In genomic region chr14:60724080-60724618, GRCh38 we compare ENCODE assay signal across 8 cellular contexts. TPM values are rescaled to one million over a fixed set of nuclear protein-coding genes. Genes with fewer than 3 reads are reported as not detected.
DNase-seq lines count a peak whose midpoint lies in the region; ATAC-seq and TF ChIP-seq lines count a peak whose summit lies in the region.

Gene SIX4 (minus strand): TSS chr14:60724351. CDS start chr14:60724074, 277 bp downstream.

- H3K27ac ChIP-seq in upper lobe of left lung = peak within 1 kb of the TSS in 3 of 4 donors; percentile 19 to 74 (median 43)

- 5 to 7% methylated on average over 22 of the region's 22 CpGs for WGBS in upper lobe of left lung, 2 donors

- H3K27me3 ChIP-seq in upper lobe of left lung = peaks cover 0 to 31% (median 13%) of the 10 kb centered on the region in 4 donors

- ATAC-seq in HG03103 (IDR thresholded peaks at IDR 0.05; ENCODE audit: low read depth, unreplicated experiment) = peak; percentile 57
- peak; percentile 66 for ATAC-seq in esophagus mucosa
- peak; percentile 76 for ATAC-seq in mucosa of descending colon
- peak; percentile 83 to 88 for ATAC-seq in upper lobe of left lung (ENCODE audit: low FRiP score in 2 of 2)

- peaks cover 21% of the 10 kb centered on the region for H3K4me1 ChIP-seq in mucosa of descending colon (ENCODE audit: low read depth)
- peaks cover 20 to 34% (median 32%) of the 10 kb centered on the region in 4 donors for H3K4me1 ChIP-seq in upper lobe of left lung

- intact Hi-C loops in mucosa of descending colon (cut with DNase I, micrococcal nuclease) = no loop called here

- H3K36me3 ChIP-seq in mucosa of descending colon (ENCODE audit: low read depth) (no peaks in the 10 kb centered on the region), upper lobe of left lung (no peaks in the 10 kb centered on the region)

- DNase-seq in stimulated activated CD4-positive, alpha-beta T cell treated with anti-CD3 and anti-CD28 coated beads, Interleukin-15, amount 100 ng/mL, for 24 hours = peak; percentile 42
- DNase-seq in stimulated activated CD4-positive, alpha-beta T cell treated with anti-CD3 and anti-CD28 coated beads, Interleukin-12 subunit alpha, Interleukin-12 subunit beta, amount 100 ng/mL, for 4 hours = no peak
- DNase-seq in NCI-H2171 treated with DMSO at 0.1 percent for 48 hours (lab: John Stamatoyannopoulos, UW) = peak; percentile 93
- peak; percentile 3 to 20 for DNase-seq in activated CD4-positive, alpha-beta T cell treated with anti-CD3 and anti-CD28 coated beads, Interleukin-2, amount 50 U/mL, for 48 hours
- DNase-seq in mucosa of descending colon = peak; percentile 47 to 60 (median 48)
- DNase-seq in upper lobe of left lung = peak; percentile 82 to 90

- H3K9me3 ChIP-seq in mucosa of descending colon (no peaks in the 10 kb centered on the region), upper lobe of left lung (no peaks in the 10 kb centered on the region)

- TF ChIP-seq EP300 in upper lobe of left lung (IDR thresholded peaks at IDR 0.05) = no peak

- TF ChIP-seq CTCF in mucosa of descending colon (IDR thresholded peaks at IDR 0.05) = no peak
- TF ChIP-seq CTCF in upper lobe of left lung (IDR thresholded peaks at IDR 0.05) = no peak

- H3K4me3 ChIP-seq in mucosa of descending colon = peak within 1 kb of the TSS; percentile 1
- peak within 1 kb of the TSS; percentile 58 to 70 (median 62) for H3K4me3 ChIP-seq in upper lobe of left lung

- TF ChIP-seq POLR2A in upper lobe of left lung (IDR thresholded peaks at IDR 0.05) = peak in 2 of 4 donors; percentile 42 to 60

RNA-seq across cellular contexts. Expression of gene SIX4, which starts in this region (rescaled TPM):
- total RNA-seq in esophagus mucosa = 0.20 TPM
- total RNA-seq in mucosa of descending colon = under 1 TPM; 0.12 to 0.82 (median 0.14) TPM
- total RNA-seq in upper lobe of left lung = 1 to 10 TPM in 5 of 6 donors, under 1 TPM in 1; 0.55 to 8.3 (median 1.8) TPM

Comparison
In these comparisons a context has a peak if more than half of its experiments do, and no peak if none do; other contexts are left out.
1. Peak in ATAC-seq in esophagus mucosa; RNA of the gene not detected or under 1 TPM.
2. Peak in DNase-seq, ATAC-seq and H3K4me3 ChIP-seq in mucosa of descending colon; RNA of the gene not detected or under 1 TPM.